8 cellular contexts compared by ENCODE assay signal in the genomic region with DNA sequence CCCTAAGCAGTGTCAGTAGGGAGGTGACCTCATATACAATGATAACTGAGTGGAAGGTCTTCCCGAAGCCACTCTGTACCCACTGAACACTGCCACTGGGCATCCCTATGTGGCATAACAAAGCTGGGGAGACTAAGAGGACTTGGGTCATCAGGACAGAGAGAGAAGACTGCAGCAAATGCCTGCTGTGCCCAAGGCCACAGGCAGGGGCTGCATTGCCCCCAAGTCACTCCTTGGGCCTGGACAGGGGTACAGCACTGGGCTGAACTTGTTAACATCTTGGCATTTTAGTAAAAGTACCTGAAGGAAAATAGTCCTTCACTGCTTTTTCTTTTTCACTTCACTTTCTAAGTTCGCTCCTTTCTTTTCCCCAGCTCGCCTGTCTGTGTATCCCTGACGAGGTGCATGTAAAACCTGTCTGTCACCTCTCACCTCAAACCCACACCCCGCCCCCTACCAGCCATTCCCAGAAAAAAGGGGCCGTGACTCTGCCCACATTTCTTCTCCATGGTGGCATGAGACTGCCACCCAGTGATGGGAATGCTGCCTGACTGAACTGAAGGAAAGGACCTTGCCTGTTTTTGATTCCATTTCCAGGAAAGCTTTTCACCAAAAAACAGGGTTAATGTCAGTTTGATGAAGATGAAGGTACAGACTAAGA.
A peak's percentile ranks its signal among the peaks of the same experiment; 100 is the strongest.
DNase-seq lines count a peak whose midpoint lies in the region; ATAC-seq and TF ChIP-seq lines count a peak whose summit lies in the region.

No MANE protein-coding gene starts in this region.

- peak; percentile 31 for TF ChIP-seq CTCF in GM10266 (IDR thresholded peaks at IDR 0.05; ENCODE audit: control insufficient read depth, insufficient read depth, low read depth, missing control alignments)
- TF ChIP-seq CTCF in vagina (IDR thresholded peaks at IDR 0.05) = no peak

- DNase-seq in GM10266 (ENCODE audit: extremely low spot score) = no peak
- peak; percentile 1 for DNase-seq in NCI-H748 treated with DMSO at 0.1 percent for 48 hours (lab: John Stamatoyannopoulos, UW)
- DNase-seq in trophoblast cell = peak; percentile 27 to 56
- DNase-seq in activated T-helper 2 cell treated with anti-CD3 and anti-CD28 coated beads, Interferon-gamma antibody, Interleukin-2, Interleukin-4, amounts not matched to agents 10 μg/mL and 5 μg/mL and 100 μg/mL, durations not matched to agents 14 hours and 24 hours and 36 hours (ENCODE audit: low spot score) = no peak
- no peak for DNase-seq in vagina (ENCODE audit: extremely low spot score in 2 of 2)
- no peak for DNase-seq in activated T-cell treated with anti-CD3 and anti-CD28 coated beads, Interleukin-2, amount 50 U/mL, for 48 hours
- no peak for DNase-seq in SIG-M5 treated with dmso at 0.1 percent for 504 hours (lab: John Stamatoyannopoulos, UW; ENCODE audit: unreplicated experiment)

- H3K4me2 ChIP-seq in trophoblast cell (ENCODE audit: low read length) = peak overlapping the region; percentile 9

- H3K27ac ChIP-seq in trophoblast cell (ENCODE audit: low read depth, low read length) = no peak overlapping the region
- H3K27ac ChIP-seq in vagina = no peak overlapping the region

- H3K14ac ChIP-seq in trophoblast cell (ENCODE audit: low read length) = no peak overlapping the region

- no peak overlapping the region for H2BK5ac ChIP-seq in trophoblast cell (ENCODE audit: low read depth, low read length, poor library complexity)

- no peak overlapping the region for H3K4me3 Mint-ChIP-seq in activated T-helper 2 cell treated with anti-CD3 and anti-CD28 coated beads, Interferon-gamma antibody, Interleukin-2, Interleukin-4, amounts not matched to agents 10 μg/mL and 5 μg/mL and 100 μg/mL, durations not matched to agents 14 hours and 24 hours and 36 hours (ENCODE audit: low read depth)

- H2BK120ac ChIP-seq in trophoblast cell (ENCODE audit: insufficient read depth, low read length, poor library complexity) = no peak overlapping the region

- no peaks in the 10 kb centered on the region for H3K36me3 ChIP-seq in trophoblast cell (ENCODE audit: control insufficient read depth in 1 of 2, insufficient read depth in 2 of 2, low read length in 2 of 2)
- no peaks in the 10 kb centered on the region for H3K36me3 ChIP-seq in vagina

- H3K4me1 ChIP-seq in trophoblast cell (ENCODE audit: control insufficient read depth in 1 of 2, insufficient read depth in 2 of 2, low read length in 2 of 2) = peaks cover 0 to 3% of the 10 kb centered on the region in 2 experiments
- no peaks in the 10 kb centered on the region for H3K4me1 ChIP-seq in vagina

- no peaks in the 10 kb centered on the region for H3K27me3 Mint-ChIP-seq in activated T-helper 2 cell treated with anti-CD3 and anti-CD28 coated beads, Interferon-gamma antibody, Interleukin-2, Interleukin-4, amounts not matched to agents 10 μg/mL and 5 μg/mL and 100 μg/mL, durations not matched to agents 14 hours and 24 hours and 36 hours (ENCODE audit: low read depth)

- no peak overlapping the region for H3K9ac ChIP-seq in trophoblast cell (ENCODE audit: low read length)

- H3K4ac ChIP-seq in trophoblast cell (ENCODE audit: low read depth, low read length) = no peak overlapping the region

- H3K79me2 ChIP-seq in trophoblast cell (ENCODE audit: control insufficient read depth, insufficient read depth, low read length, poor library complexity) = no peaks in the 10 kb centered on the region

- no CpG with 5 or more reads among the region's 6 CpGs for WGBS in trophoblast cell (ENCODE audit: extremely low coverage, insufficient coverage, insufficient read length)

- no peak overlapping the region for H4K91ac ChIP-seq in trophoblast cell (ENCODE audit: low read depth, low read length)

- no peak overlapping the region for H3K18ac ChIP-seq in trophoblast cell (ENCODE audit: low read length)

- no peaks in the 10 kb centered on the region for H3K9me3 Mint-ChIP-seq in activated T-helper 2 cell treated with anti-CD3 and anti-CD28 coated beads, Interferon-gamma antibody, Interleukin-2, Interleukin-4, amounts not matched to agents 10 μg/mL and 5 μg/mL and 100 μg/mL, durations not matched to agents 14 hours and 24 hours and 36 hours

- no peak overlapping the region for H4K8ac ChIP-seq in trophoblast cell (ENCODE audit: low read depth, low read length)

- peak; percentile 37 for ATAC-seq in esophagus mucosa

- H2AFZ ChIP-seq in trophoblast cell (ENCODE audit: insufficient read depth, low read length, poor library complexity) = no peak overlapping the region

- H4K12ac ChIP-seq in trophoblast cell (ENCODE audit: low read depth, low read length) = no peak overlapping the region

- TF ChIP-seq POLR2A in vagina (IDR thresholded peaks at IDR 0.05) = no peak

- H3K9me3 ChIP-seq in trophoblast cell (ENCODE audit: insufficient read depth, low read depth, low read length) (peaks cover 1% of the 10 kb centered on the region), vagina (no peaks in the 10 kb centered on the region)

- H3K79me1 ChIP-seq in trophoblast cell (ENCODE audit: low read length) = no peaks in the 10 kb centered on the region

- H3K27me3 ChIP-seq in trophoblast cell (ENCODE audit: insufficient read depth, low read length) (no peaks in the 10 kb centered on the region), vagina (no peaks in the 10 kb centered on the region)

- no peak overlapping the region for H3K4me3 ChIP-seq in trophoblast cell (ENCODE audit: low read depth, low read length)
- H3K4me3 ChIP-seq in vagina = no peak overlapping the region

- H3K27ac Mint-ChIP-seq in activated T-helper 2 cell treated with anti-CD3 and anti-CD28 coated beads, Interferon-gamma antibody, Interleukin-2, Interleukin-4, amounts not matched to agents 10 μg/mL and 5 μg/mL and 100 μg/mL, durations not matched to agents 14 hours and 24 hours and 36 hours = no peak overlapping the region

- H2BK12ac ChIP-seq in trophoblast cell (ENCODE audit: low read length) = no peak overlapping the region

- H2AK5ac ChIP-seq in trophoblast cell (ENCODE audit: low read length) = no peak overlapping the region

- intact Hi-C loops in activated T-helper 2 cell treated with anti-CD3 and anti-CD28 coated beads, Interferon-gamma antibody, Interleukin-2, Interleukin-4, amounts not matched to agents 10 μg/mL and 5 μg/mL and 100 μg/mL, durations not matched to agents 14 hours and 24 hours and 36 hours (cut with micrococcal nuclease) = no loop called here
- intact Hi-C loops in vagina (cut with DNase I) = no loop called here

- peaks cover 4% of the 10 kb centered on the region for H3K4me1 Mint-ChIP-seq in activated T-helper 2 cell treated with anti-CD3 and anti-CD28 coated beads, Interferon-gamma antibody, Interleukin-2, Interleukin-4, amounts not matched to agents 10 μg/mL and 5 μg/mL and 100 μg/mL, durations not matched to agents 14 hours and 24 hours and 36 hours (ENCODE audit: low read depth)

- no peaks in the 10 kb centered on the region for H3K36me3 Mint-ChIP-seq in activated T-helper 2 cell treated with anti-CD3 and anti-CD28 coated beads, Interferon-gamma antibody, Interleukin-2, Interleukin-4, amounts not matched to agents 10 μg/mL and 5 μg/mL and 100 μg/mL, durations not matched to agents 14 hours and 24 hours and 36 hours (ENCODE audit: low read depth)

- H3K23ac ChIP-seq in trophoblast cell (ENCODE audit: low read length) = no peak overlapping the region

Comparison
In these comparisons a context has a peak if more than half of its experiments do, and no peak if none do; other contexts are left out.
1. DNase-seq: peak in NCI-H748 treated with DMSO at 0.1 percent for 48 hours (single experiment) and trophoblast cell (2 of 2); none in GM10266 (single experiment), activated T-helper 2 cell treated with anti-CD3 and anti-CD28 coated beads, Interferon-gamma antibody, Interleukin-2, Interleukin-4, amounts not matched to agents 10 μg/mL and 5 μg/mL and 100 μg/mL, durations not matched to agents 14 hours and 24 hours and 36 hours (single experiment), vagina (0 of 2), activated T-cell treated with anti-CD3 and anti-CD28 coated beads, Interleukin-2, amount 50 U/mL, for 48 hours (0 of 2) and SIG-M5 treated with dmso at 0.1 percent for 504 hours (single experiment).